ENCODE assay signal across 28 cellular contexts in the genomic region with DNA sequence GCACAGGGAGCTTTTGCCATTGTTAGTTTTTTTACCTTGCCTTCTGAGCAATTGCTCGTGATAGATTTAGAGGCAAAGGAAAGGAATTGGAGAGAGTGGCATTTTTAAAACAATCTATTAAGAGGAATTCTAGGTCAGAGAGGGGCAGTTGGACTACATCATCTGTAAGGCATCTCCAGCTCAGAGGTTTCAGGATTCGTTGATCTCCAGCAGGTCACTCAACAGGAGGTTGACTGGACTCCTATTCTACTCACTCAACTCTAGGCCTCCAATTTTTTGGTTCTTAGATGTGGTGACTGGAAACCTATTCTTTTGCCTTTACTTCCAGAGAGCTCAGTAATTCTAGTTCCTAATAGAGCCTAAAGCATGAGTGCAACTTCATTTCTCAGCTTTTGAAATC. TPM values are rescaled to one million over a fixed set of nuclear protein-coding genes. Genes with fewer than 3 reads are reported as not detected.
DNase-seq lines count a peak whose midpoint lies in the region; ATAC-seq, FAIRE-seq and TF ChIP-seq lines count a peak whose summit lies in the region.
"Had no signal": no experiment of that assay in that cellular context is flagged by ENCODE, and none has a peak within 500 bp of the region (broad histone marks: within the 10 kb centered on the region; RNA-seq: fewer than 3 reads in every experiment).

No MANE protein-coding gene starts in this region.

- no peaks in the 10 kb centered on the region for H3K9me1 ChIP-seq in endothelial cell of umbilical vein (replicated peaks; ENCODE audit: control insufficient read depth, extremely low read depth, insufficient read depth, low read length)

- H3K9ac ChIP-seq in endothelial cell of umbilical vein (replicated peaks; ENCODE audit: extremely low read depth, insufficient read depth, low read length) = no peak overlapping the region
- H3K9ac ChIP-seq in kidney (ENCODE audit: low read length in 2 of 2) = no peak overlapping the region
- H3K9ac ChIP-seq: SK-N-SH had no signal

- WGBS in transverse colon (ENCODE audit: low coverage in 1 of 2), 2 donors = 82 to 83% methylated on average over 1 to 2 of the region's 2 CpGs

- H3K4me3 ChIP-seq in endothelial cell of umbilical vein (replicated peaks in 1 of 3; ENCODE audit: insufficient read depth in 1 of 3, low read depth in 1 of 3, low read length in 3 of 3) (no peak overlapping the region), lower lobe of right lung (no peak overlapping the region), transverse colon (no peak overlapping the region), kidney (ENCODE audit: low read length in 2 of 2) (no peak overlapping the region)
- H3K4me3 ChIP-seq: ascending aorta, GM23338, right lobe of liver had no signal

- intact Hi-C loops in endothelial cell of umbilical vein (cut with micrococcal nuclease) (loop anchor here (2.0 to 5.0 kb wide), 2 partner anchors 45 to 95 kb away; partner anchors contain the start of gene HIPK2), lower lobe of right lung (cut with DNase I) (no loop called here), transverse colon (cut with DNase I; ENCODE audit: low total_unique reads) (no loop called here), kidney (cut with DNase I) (no loop called here)

- no peak for DNase-seq in endothelial cell of umbilical vein (ENCODE audit: low read depth, low spot score)
- DNase-seq in lower lobe of right lung = no peak
- no peak for DNase-seq in transverse colon
- DNase-seq in kidney tubule cell (ENCODE audit: low spot score) = no peak
- DNase-seq in kidney = no peak
- DNase-seq: activated CD4-positive, alpha-beta T cell treated with anti-CD3 and anti-CD28 coated beads, Interleukin-2, amount 50 U/mL, for 1 hour; CD4-positive, CD25-positive, alpha-beta regulatory T cell; cerebellar nuclear complex; effector CD4-positive, alpha-beta T cell; erythroblast; GDM1; glutamatergic neuron; KG1; naive thymus-derived CD4-positive, alpha-beta T cell; NCI-H1436; NCI-H2107; NCI-H446 treated with DMSO at 0.1 percent for 48 hours; right lobe of liver; SK-N-SH; stimulated activated naive CD4-positive, alpha-beta T cell treated with Interleukin-2 at 50 U/mL for 16 hours had no signal

- no peak for TF ChIP-seq POLR2A in endothelial cell of umbilical vein (IDR thresholded peaks at IDR 0.05; ENCODE audit: low read depth, low read length)
- no peak for TF ChIP-seq POLR2A in transverse colon (IDR thresholded peaks at IDR 0.05)

- CTCF ChIA-PET in endothelial cell of umbilical vein (lab: Charles Lee) = interaction anchor here (0.9 to 1.0 kb wide), 2 partner anchors 94 to 372 kb away, joined by 3 read pairs; partner anchors contain the start of gene HIPK2

- no TSS peak for BruUV-seq in endothelial cell of umbilical vein (replicated peaks; lab: Mats Ljungman, UMichigan)

- ATAC-seq in lower lobe of right lung (no peak), HG03460 (IDR thresholded peaks at IDR 0.05; ENCODE audit: unreplicated experiment) (no peak)
- ATAC-seq: activated naive CD4-positive, alpha-beta T cell treated with anti-CD3 and anti-CD28 coated beads, Interleukin-2, amount 50 U/mL, for 72 hours; GM23338; left lobe of liver; naive thymus-derived CD4-positive, alpha-beta T cell had no signal

- no peak for FAIRE-seq in endothelial cell of umbilical vein (lab: Jason Lieb, UNC)
- no peak for FAIRE-seq in kidney (lab: Jason Lieb, UNC)
- FAIRE-seq: GM18507 had no signal

- no peak for TF ChIP-seq CTCF in VCaP (conservative IDR thresholded peaks at IDR 0.05)
- no peak for TF ChIP-seq CTCF in endothelial cell of umbilical vein (IDR thresholded peaks at IDR 0.05; ENCODE audit: extremely low read depth in 1 of 2, insufficient read depth in 1 of 2, low read depth in 1 of 2, low read length in 2 of 2)
- no peak for TF ChIP-seq CTCF in lower lobe of right lung (IDR thresholded peaks at IDR 0.05)
- no peak for TF ChIP-seq CTCF in transverse colon (IDR thresholded peaks at IDR 0.05)
- TF ChIP-seq CTCF in kidney (IDR thresholded peaks at IDR 0.05; ENCODE audit: borderline replicate concordance, extremely low read depth, insufficient read depth) = no peak

- H3K9me3 ChIP-seq in endothelial cell of umbilical vein (replicated peaks; ENCODE audit: control insufficient read depth, insufficient read depth, low read length) (no peaks in the 10 kb centered on the region), lower lobe of right lung (no peaks in the 10 kb centered on the region), transverse colon (no peaks in the 10 kb centered on the region), kidney (ENCODE audit: control insufficient read depth in 1 of 2, low read length in 2 of 2) (no peaks in the 10 kb centered on the region)
- H3K9me3 ChIP-seq: ascending aorta, right lobe of liver, SK-N-SH, thoracic aorta had no signal

- H3K27ac ChIP-seq in VCaP = peak overlapping the region; percentile 60
- no peak overlapping the region for H3K27ac ChIP-seq in endothelial cell of umbilical vein (ENCODE audit: insufficient read depth, low read depth, low read length)
- H3K27ac ChIP-seq in lower lobe of right lung = peak overlapping the region; percentile 25
- H3K27ac ChIP-seq in transverse colon = peak overlapping the region in 3 of 4 donors; percentile 1 to 23 (median 18)
- no peak overlapping the region for H3K27ac ChIP-seq in kidney (ENCODE audit: low read depth in 2 of 2, low read length in 2 of 2)
- H3K27ac ChIP-seq: ascending aorta, right lobe of liver, thoracic aorta had no signal

- POLR2A ChIA-PET in endothelial cell of umbilical vein (lab: Charles Lee) = no interaction called here

- no peaks in the 10 kb centered on the region for H4K20me1 ChIP-seq in endothelial cell of umbilical vein (replicated peaks; ENCODE audit: control insufficient read depth, extremely low read depth, insufficient read depth, low read length)

- in situ Hi-C loops in transverse colon (cut with MboI; ENCODE audit: low pct_ligation_motif_present in 1 of 4, low pct_unique_long_range_greater_than_20kb in 1 of 4, low sequenced_read_pairs in 3 of 4) = no loop called here

- H3K79me2 ChIP-seq in endothelial cell of umbilical vein (ENCODE audit: control insufficient read depth, insufficient read depth, low read length) = no peaks in the 10 kb centered on the region

- H3K36me3 ChIP-seq in endothelial cell of umbilical vein (ENCODE audit: control insufficient read depth in 2 of 2, extremely low read depth in 1 of 2, insufficient read depth in 2 of 2, low read length in 2 of 2) = no peaks in the 10 kb centered on the region
- H3K36me3 ChIP-seq in lower lobe of right lung = no peaks in the 10 kb centered on the region
- H3K36me3 ChIP-seq in transverse colon = no peaks in the 10 kb centered on the region
- H3K36me3 ChIP-seq in kidney (ENCODE audit: control insufficient read depth in 1 of 2, insufficient read depth in 2 of 2, low read length in 2 of 2) = no peaks in the 10 kb centered on the region
- H3K36me3 ChIP-seq: ascending aorta, right lobe of liver, thoracic aorta had no signal

- no peak for TF ChIP-seq EP300 in transverse colon (IDR thresholded peaks at IDR 0.05; ENCODE audit: low read depth)

- peak overlapping the region; percentile 50 for H2AFZ ChIP-seq in endothelial cell of umbilical vein (ENCODE audit: low read depth, low read length)
- H2AFZ ChIP-seq: GM23338 had no signal

- H3K4me1 ChIP-seq in endothelial cell of umbilical vein (ENCODE audit: control insufficient read depth, extremely low read depth, insufficient read depth, low read length) (peaks cover 14% of the 10 kb centered on the region), lower lobe of right lung (peaks cover 26% of the 10 kb centered on the region), transverse colon (peaks cover 0 to 4% (median 0%) of the 10 kb centered on the region in 4 donors), kidney (ENCODE audit: control insufficient read depth in 1 of 2, insufficient read depth in 1 of 2, low read depth in 1 of 2, low read length in 2 of 2) (peaks cover 0 to 6% of the 10 kb centered on the region in 2 donors)
- H3K4me1 ChIP-seq: right lobe of liver had no signal

- H3K27me3 ChIP-seq in endothelial cell of umbilical vein (ENCODE audit: control insufficient read depth in 2 of 2, insufficient read depth in 2 of 2, low read length in 2 of 2) = no peaks in the 10 kb centered on the region
- no peaks in the 10 kb centered on the region for H3K27me3 ChIP-seq in lower lobe of right lung (ENCODE audit: low read depth)
- no peaks in the 10 kb centered on the region for H3K27me3 ChIP-seq in transverse colon
- H3K27me3 ChIP-seq: ascending aorta, right lobe of liver had no signal

- H3K4me2 ChIP-seq in endothelial cell of umbilical vein (ENCODE audit: insufficient read depth, low read length) = no peak overlapping the region
- H3K4me2 ChIP-seq: GM23338, SK-N-SH had no signal

- dilution Hi-C loops in endothelial cell of umbilical vein (cut with MboI; ENCODE audit: extremely low pct_ligation_motif_present, low sequenced_read_pairs) = no loop called here

TF ChIP-seq in endothelial cell of umbilical vein, 7 proteins besides CTCF, POLR2A, EP300 and RAD21:
- TF ChIP-seq GATA2 (IDR thresholded peaks at IDR 0.05; ENCODE audit: insufficient read depth, insufficient read length, low read depth, low read length) (no peak), FOS (IDR thresholded peaks at IDR 0.05; ENCODE audit: borderline replicate concordance, insufficient read depth, low read length) (no peak), MYC (IDR thresholded peaks at IDR 0.05; ENCODE audit: low read depth, low read length) (no peak), MAX (IDR thresholded peaks at IDR 0.05; ENCODE audit: insufficient read depth, insufficient read length) (no peak), JUN (IDR thresholded peaks at IDR 0.05; ENCODE audit: borderline replicate concordance, insufficient read depth, insufficient read length, low read depth) (no peak), EZH2 (IDR thresholded peaks at IDR 0.05; ENCODE audit: borderline replicate concordance, low read depth, low read length, severe bottlenecking) (no peak), POLR2AphosphoS5 (IDR thresholded peaks at IDR 0.05; ENCODE audit: insufficient read depth, low read depth, low read length) (no peak)
TF ChIP-seq in endothelial cell of umbilical vein: peak in this region for 0.

RNA-seq across cellular contexts. Expression of gene TBXAS1, which starts 42.8 kb away (rescaled TPM):
- total RNA-seq in endothelial cell of umbilical vein (2.3 and 4.3 TPM in 2 replicates), lower lobe of right lung (92.6 TPM), transverse colon (10 to 100 TPM in 3 of 4 donors, 1 to 10 TPM in 1; 9.0 to 22.2 (median 14.6) TPM), kidney (33.6 TPM)
- polyA plus RNA-seq in endothelial cell of umbilical vein (2.1 and 2.2 TPM in 2 replicates), kidney (ENCODE audit: insufficient read depth, low read depth, low replicate concordance) (14.2 TPM)
- 1.9 and 3.3 TPM in 2 replicates for polyA plus RNA-seq in endothelial cell of umbilical vein (2011; cell fraction: cytosol; rRNA removed)
- polyA plus RNA-seq in endothelial cell of umbilical vein (2011; cell fraction: nucleus; rRNA removed) = 5.2 and 8.0 TPM in 2 replicates
- 3.3 and 4.4 TPM in 2 replicates for polyA plus RNA-seq in endothelial cell of umbilical vein (2012)
- polyA minus RNA-seq in endothelial cell of umbilical vein = 1.5 and 6.0 TPM in 2 replicates
- polyA minus RNA-seq in endothelial cell of umbilical vein (2011; cell fraction: cytosol; rRNA and poly(A)+ RNA removed) = not detected
- polyA minus RNA-seq in endothelial cell of umbilical vein (2011; cell fraction: nucleus; rRNA and poly(A)+ RNA removed) = 2.4 and 3.8 TPM in 2 replicates
- total RNA-seq: GM23338 had no signal

Comparison
In these comparisons a context has a peak if more than half of its experiments do, and no peak if none do; other contexts are left out.
1. H3K27ac ChIP-seq: peak in VCaP (single experiment), lower lobe of right lung (single experiment) and transverse colon (3 of 4); none in endothelial cell of umbilical vein (single experiment) and kidney (0 of 2).